In the genomic region with DNA sequence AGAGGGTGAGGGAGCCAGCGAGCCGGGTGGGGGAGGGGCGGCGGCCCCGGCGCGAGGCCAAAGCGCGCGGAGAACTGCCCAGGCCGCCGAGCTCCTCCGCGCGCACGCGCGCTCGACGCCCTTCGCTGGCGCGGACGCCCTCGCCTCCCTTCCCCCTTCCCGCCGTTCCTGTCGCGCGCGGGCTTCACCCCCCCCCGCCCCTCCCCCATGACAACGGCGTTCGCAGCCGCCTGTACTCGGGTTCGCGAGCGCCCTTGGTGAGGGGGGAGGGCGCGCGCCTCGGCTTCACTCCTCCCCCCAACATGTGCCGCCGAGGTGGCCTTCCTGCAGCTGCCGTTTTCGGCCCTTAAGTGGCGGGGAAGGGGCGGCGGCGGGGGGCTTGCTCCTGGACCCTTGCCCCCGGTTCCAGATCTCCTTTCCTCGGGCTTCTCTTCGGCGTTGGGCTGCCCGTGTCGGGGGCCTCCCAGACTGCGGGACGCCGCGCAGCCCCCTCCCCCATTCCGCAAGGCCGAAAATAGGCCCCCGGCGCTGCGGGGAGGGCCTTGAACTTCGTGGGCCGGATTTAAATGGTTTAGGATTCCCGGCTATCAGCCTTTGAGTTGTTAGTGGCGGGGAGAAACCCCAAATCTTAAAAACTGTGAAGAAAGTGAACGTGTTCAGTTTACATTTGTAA, we compare ENCODE assay signal across 8 cellular contexts. TPM values are rescaled to one million over a fixed set of nuclear protein-coding genes. Genes with fewer than 3 reads are reported as not detected.
A peak's percentile ranks its signal among the peaks of the same experiment; 100 is the strongest.
DNase-seq lines count a peak whose midpoint lies in the region; ATAC-seq, FAIRE-seq and TF ChIP-seq lines count a peak whose summit lies in the region.

No MANE protein-coding gene starts in this region.

- H4K20me1 ChIP-seq in HepG2 (ENCODE audit: insufficient read depth, low read length): peaks cover 49% of the 10 kb centered on the region

- DNase-seq in GM12864 (ENCODE audit: low read depth) (peak; percentile 25), NCI-H128 (lab: John Stamatoyannopoulos, UW; ENCODE audit: unreplicated experiment) (peak; percentile 11), T-helper 17 cell (peak in 2 of 3 donors; percentile 58 to 63), HepG2 (ENCODE audit: low spot score) (peak; percentile 56)
- peak; percentile 71 for DNase-seq in stimulated activated CD4-positive, alpha-beta T cell treated with anti-CD3 and anti-CD28 coated beads, Interleukin-4, amount 100 ng/mL, for 1 hour

- TF ChIP-seq RAD21 in HepG2 (CRISPR knock-in tag; IDR thresholded peaks at IDR 0.05): no peak

- H2AFZ ChIP-seq in HepG2 (ENCODE audit: low read length): no peak overlapping the region

- H3K27me3 Mint-ChIP-seq in T-helper 17 cell: no peaks in the 10 kb centered on the region
- H3K27me3 Mint-ChIP-seq in dendritic cell treated with granulocyte-macrophage colony-stimulating factor and Interleukin-4, amounts not matched to agents 40 ng/mL and 50 ng/mL, for 4 days: no peaks in the 10 kb centered on the region

- H3K36me3 ChIP-seq in HepG2 (replicated peaks in 1 of 2; ENCODE audit: control insufficient read depth in 1 of 2, insufficient read depth in 2 of 2, low read length in 2 of 2): peaks cover 9 to 23% of the 10 kb centered on the region in 2 experiments; a peak in 3 of 5 replicates

- no peaks in the 10 kb centered on the region for H3K9me3 Mint-ChIP-seq in dendritic cell treated with granulocyte-macrophage colony-stimulating factor and Interleukin-4, amounts not matched to agents 40 ng/mL and 50 ng/mL, for 4 days

- POLR2A ChIA-PET in HepG2 (lab: Yijun Ruan, JAX): interaction anchor here (0.6 to 5.1 kb wide), 13 partner anchors 9 to 270 kb away, joined by 3 to 74 read pairs (median 8); a partner anchor contains a TSS

- H3K4me3 Mint-ChIP-seq in T-helper 17 cell: peak overlapping the region; percentile 95
- peak overlapping the region; percentile 82 for H3K4me3 Mint-ChIP-seq in dendritic cell treated with granulocyte-macrophage colony-stimulating factor and Interleukin-4, amounts not matched to agents 40 ng/mL and 50 ng/mL, for 4 days

- peak overlapping the region; percentile 100 for H3K9ac ChIP-seq in HepG2 (ENCODE audit: insufficient read depth, low read depth, low read length)

- no TSS peak for BruUV-seq in HepG2 (replicated peaks; lab: Mats Ljungman, UMichigan)

- intact Hi-C loops in dendritic cell treated with granulocyte-macrophage colony-stimulating factor and Interleukin-4, amounts not matched to agents 40 ng/mL and 50 ng/mL, for 4 days (cut with micrococcal nuclease): loop anchor here (2.0 to 10.0 kb wide), 3 partner anchors 24 to 162 kb away; a partner anchor contains a TSS
- intact Hi-C loops in HepG2 (cut with micrococcal nuclease; ENCODE audit: unreplicated experiment): no loop called here

- H3K9me3 ChIP-seq in T-helper 17 cell (ENCODE audit: control insufficient read depth, low read length, poor library complexity, severe bottlenecking) (no peaks in the 10 kb centered on the region), HepG2 (ENCODE audit: low read length) (no peaks in the 10 kb centered on the region)

- H3K4me2 ChIP-seq in HepG2 (ENCODE audit: low read depth, low read length): peak overlapping the region; percentile 97

- TF ChIP-seq EP300 in HepG2 (IDR thresholded peaks at IDR 0.05; ENCODE audit: low read depth in 2 of 2, low read length in 2 of 2): no peak
- TF ChIP-seq EP300 in HepG2 (CRISPR knock-in tag; IDR thresholded peaks at IDR 0.05; ENCODE audit: borderline replicate concordance): no peak

- peaks cover 64% of the 10 kb centered on the region for H3K79me2 ChIP-seq in HepG2 (ENCODE audit: insufficient read depth, low read length)

- TF ChIP-seq CTCF in 22Rv1 (IDR thresholded peaks at IDR 0.05): no peak
- TF ChIP-seq CTCF in GM12864 (IDR thresholded peaks at IDR 0.05; ENCODE audit: low read depth, low read length, missing control alignments): no peak
- TF ChIP-seq CTCF in HepG2 (CRISPR knock-in tag; IDR thresholded peaks at IDR 0.05): no peak

- H3K27ac Mint-ChIP-seq in T-helper 17 cell: peak overlapping the region; percentile 97
- peak overlapping the region; percentile 99 for H3K27ac Mint-ChIP-seq in dendritic cell treated with granulocyte-macrophage colony-stimulating factor and Interleukin-4, amounts not matched to agents 40 ng/mL and 50 ng/mL, for 4 days

- 0% methylated on average over 10 of the region's 72 CpGs for WGBS in HepG2 (ENCODE audit: low lambda C conversion rate)

- ATAC-seq in HG02759 (IDR thresholded peaks at IDR 0.05; ENCODE audit: unreplicated experiment): peak; percentile 40
- peak; percentile 44 for ATAC-seq in T-helper 17 cell
- ATAC-seq in HepG2: peak; percentile 58

- CTCF ChIA-PET in HepG2 (lab: Yijun Ruan, JAX; ENCODE audit: low intra/inter-chr PET ratio, low total read pairs): no interaction called here

- no peak for FAIRE-seq in HepG2 (lab: Jason Lieb, UNC)

- no peaks in the 10 kb centered on the region; a peak in 1 of 5 replicates for H3K27me3 ChIP-seq in HepG2 (ENCODE audit: control insufficient read depth in 1 of 2, insufficient read depth in 2 of 2, low read length in 2 of 2)

- peaks cover 41% of the 10 kb centered on the region for H3K4me1 Mint-ChIP-seq in T-helper 17 cell
- peaks cover 58% of the 10 kb centered on the region for H3K4me1 Mint-ChIP-seq in dendritic cell treated with granulocyte-macrophage colony-stimulating factor and Interleukin-4, amounts not matched to agents 40 ng/mL and 50 ng/mL, for 4 days (ENCODE audit: low read depth)

- peaks cover 40% of the 10 kb centered on the region for H3K4me1 ChIP-seq in HepG2 (ENCODE audit: insufficient read depth, low read length)

- H3K36me3 Mint-ChIP-seq in T-helper 17 cell (ENCODE audit: low read depth): peaks cover 20% of the 10 kb centered on the region
- peaks cover 64% of the 10 kb centered on the region for H3K36me3 Mint-ChIP-seq in dendritic cell treated with granulocyte-macrophage colony-stimulating factor and Interleukin-4, amounts not matched to agents 40 ng/mL and 50 ng/mL, for 4 days (ENCODE audit: low read depth)

- in situ Hi-C loops in HepG2 (cut with HindIII; ENCODE audit: extremely low pct_ligation_motif_present, low pct_unique_long_range_greater_than_20kb): no loop called here

- no peak for TF ChIP-seq POLR2A in HepG2 (IDR thresholded peaks at IDR 0.05; ENCODE audit: insufficient read depth in 1 of 2, low read depth in 2 of 2, low read length in 2 of 2)

- H3K27ac ChIP-seq in 22Rv1 (peak overlapping the region; percentile 98), HepG2 (ENCODE audit: extremely low read length, insufficient read depth, low read length) (peak overlapping the region; percentile 100)

- H3K4me3 ChIP-seq in GM12864 (ENCODE audit: low read depth, low read length): peak overlapping the region; percentile 72
- H3K4me3 ChIP-seq in HepG2 (replicated peaks in 1 of 3; ENCODE audit: insufficient read depth in 1 of 3, low read depth in 2 of 3, low read length in 3 of 3): peak overlapping the region; percentile 74 to 93 (median 83)

RNA-seq across cellular contexts. Expression of a gene that starts 0.5 kb away (rescaled TPM):
- total RNA-seq in T-helper 17 cell: 1,000 to 10,000 TPM; 1,185 to 1,285 TPM
- total RNA-seq in HepG2 (2016; rRNA removed; fragmentation: Illumina TruSeq; extraction: Trizol): 50.4 and 80.6 TPM in 2 replicates
- 41.5 and 43.0 TPM in 2 replicates for total RNA-seq in HepG2 (2016; cell fraction: cytosol; rRNA removed; fragmentation: Illumina TruSeq; extraction: Trizol; ENCODE audit: low read depth)
- 44.1 and 73.0 TPM in 2 replicates for total RNA-seq in HepG2 (2016; cell fraction: insoluble cytoplasmic fraction; rRNA removed; fragmentation: Illumina TruSeq; extraction: Trizol)
- total RNA-seq in HepG2 (2016; cell fraction: membrane; rRNA removed; fragmentation: Illumina TruSeq; extraction: Trizol): 48.8 and 52.0 TPM in 2 replicates
- 159 and 170 TPM in 2 replicates for total RNA-seq in HepG2 (2016; cell fraction: nucleus; rRNA removed; fragmentation: Illumina TruSeq; extraction: Trizol)
- polyA plus RNA-seq in HepG2 (2011; rRNA removed): 112 and 125 TPM in 2 replicates
- 40.5 and 54.4 TPM in 2 replicates for polyA plus RNA-seq in HepG2 (2011; cell fraction: cytosol; rRNA removed)
- 1,408 and 1,626 TPM in 2 replicates for polyA plus RNA-seq in HepG2 (2011; cell fraction: nucleus; rRNA removed)
- polyA plus RNA-seq in HepG2 (2012): 364 and 397 TPM in 2 replicates
- 15.2 and 19.4 TPM in 2 replicates for polyA plus RNA-seq in HepG2 (2016; cell fraction: cytosol; fragmentation: Illumina TruSeq; extraction: Trizol; ENCODE audit: low read depth)
- 169 and 221 TPM in 2 replicates for polyA plus RNA-seq in HepG2 (2016; cell fraction: insoluble cytoplasmic fraction; fragmentation: Illumina TruSeq; extraction: Trizol; ENCODE audit: low read depth)
- 38.4 and 49.5 TPM in 2 replicates for polyA plus RNA-seq in HepG2 (2016; cell fraction: membrane; fragmentation: Illumina TruSeq; extraction: Trizol; ENCODE audit: low read depth)
- 998 and 1,215 TPM in 2 replicates for polyA plus RNA-seq in HepG2 (2016; cell fraction: nucleus; fragmentation: Illumina TruSeq; extraction: Trizol; ENCODE audit: insufficient read depth, low read depth)
- 125 and 143 TPM in 2 replicates for polyA minus RNA-seq in HepG2 (2011; rRNA and poly(A)+ RNA removed; ENCODE audit: low replicate concordance)
- 88.7 and 111 TPM in 2 replicates for polyA minus RNA-seq in HepG2 (2011; cell fraction: cytosol; rRNA and poly(A)+ RNA removed)
- 176 and 198 TPM in 2 replicates for polyA minus RNA-seq in HepG2 (2011; cell fraction: nucleus; rRNA and poly(A)+ RNA removed)

RNA-seq across cellular contexts. Expression of a gene that starts 24.1 kb away (rescaled TPM):
- total RNA-seq in T-helper 17 cell (100 to 1,000 TPM; 121 to 131 TPM), HepG2 (2016; rRNA removed; fragmentation: Illumina TruSeq; extraction: Trizol) (208 and 253 TPM in 2 replicates)
- total RNA-seq in HepG2 (2016; cell fraction: cytosol; rRNA removed; fragmentation: Illumina TruSeq; extraction: Trizol; ENCODE audit: low read depth): 337 and 393 TPM in 2 replicates
- 204 and 279 TPM in 2 replicates for total RNA-seq in HepG2 (2016; cell fraction: insoluble cytoplasmic fraction; rRNA removed; fragmentation: Illumina TruSeq; extraction: Trizol)
- 174 and 204 TPM in 2 replicates for total RNA-seq in HepG2 (2016; cell fraction: membrane; rRNA removed; fragmentation: Illumina TruSeq; extraction: Trizol)
- total RNA-seq in HepG2 (2016; cell fraction: nucleus; rRNA removed; fragmentation: Illumina TruSeq; extraction: Trizol): 53.2 and 75.0 TPM in 2 replicates
- 225 and 236 TPM in 2 replicates for polyA plus RNA-seq in HepG2 (2011; rRNA removed)
- 204 and 385 TPM in 2 replicates for polyA plus RNA-seq in HepG2 (2011; cell fraction: cytosol; rRNA removed)
- polyA plus RNA-seq in HepG2 (2011; cell fraction: nucleus; rRNA removed): 89.2 and 109 TPM in 2 replicates
- 108 and 117 TPM in 2 replicates for polyA plus RNA-seq in HepG2 (2012)
- polyA plus RNA-seq in HepG2 (2016; cell fraction: cytosol; fragmentation: Illumina TruSeq; extraction: Trizol; ENCODE audit: low read depth): 547 and 569 TPM in 2 replicates
- 265 and 294 TPM in 2 replicates for polyA plus RNA-seq in HepG2 (2016; cell fraction: insoluble cytoplasmic fraction; fragmentation: Illumina TruSeq; extraction: Trizol; ENCODE audit: low read depth)
- polyA plus RNA-seq in HepG2 (2016; cell fraction: membrane; fragmentation: Illumina TruSeq; extraction: Trizol; ENCODE audit: low read depth): 203 and 243 TPM in 2 replicates
- 127 and 128 TPM in 2 replicates for polyA plus RNA-seq in HepG2 (2016; cell fraction: nucleus; fragmentation: Illumina TruSeq; extraction: Trizol; ENCODE audit: insufficient read depth, low read depth)
- 125 and 227 TPM in 2 replicates for polyA minus RNA-seq in HepG2 (2011; rRNA and poly(A)+ RNA removed; ENCODE audit: low replicate concordance)
- polyA minus RNA-seq in HepG2 (2011; cell fraction: cytosol; rRNA and poly(A)+ RNA removed): 25.2 and 36.1 TPM in 2 replicates
- polyA minus RNA-seq in HepG2 (2011; cell fraction: nucleus; rRNA and poly(A)+ RNA removed): 9.8 and 9.9 TPM in 2 replicates

RNA-seq across cellular contexts. Expression of a gene that starts 33.0 kb away (rescaled TPM):
- 1 to 10 TPM in 1 of 2 donors, under 1 TPM in 1; 0.83 to 1.4 TPM for total RNA-seq in T-helper 17 cell
- 0.20 TPM in 1 of 2 replicates, not detected in the other for total RNA-seq in HepG2 (2016; rRNA removed; fragmentation: Illumina TruSeq; extraction: Trizol)
- total RNA-seq in HepG2 (2016; cell fraction: cytosol; rRNA removed; fragmentation: Illumina TruSeq; extraction: Trizol; ENCODE audit: low read depth): 0.30 TPM in 1 of 2 replicates, not detected in the other
- 0.35 TPM in 1 of 2 replicates, not detected in the other for total RNA-seq in HepG2 (2016; cell fraction: insoluble cytoplasmic fraction; rRNA removed; fragmentation: Illumina TruSeq; extraction: Trizol)
- total RNA-seq in HepG2 (2016; cell fraction: membrane; rRNA removed; fragmentation: Illumina TruSeq; extraction: Trizol): 0.12 and 0.41 TPM in 2 replicates
- 0.19 and 0.34 TPM in 2 replicates for total RNA-seq in HepG2 (2016; cell fraction: nucleus; rRNA removed; fragmentation: Illumina TruSeq; extraction: Trizol)
- polyA plus RNA-seq in HepG2 (2011; rRNA removed): 0.73 and 1.2 TPM in 2 replicates
- polyA plus RNA-seq in HepG2 (2011; cell fraction: cytosol; rRNA removed): 0.59 and 1.3 TPM in 2 replicates
- 2.0 and 2.8 TPM in 2 replicates for polyA plus RNA-seq in HepG2 (2011; cell fraction: nucleus; rRNA removed)
- polyA plus RNA-seq in HepG2 (2012): 0.43 and 1.1 TPM in 2 replicates
- 0.08 and 0.16 TPM in 2 replicates for polyA plus RNA-seq in HepG2 (2016; cell fraction: cytosol; fragmentation: Illumina TruSeq; extraction: Trizol; ENCODE audit: low read depth)
- not detected in 2 replicates for polyA plus RNA-seq in HepG2 (2016; cell fraction: insoluble cytoplasmic fraction; fragmentation: Illumina TruSeq; extraction: Trizol; ENCODE audit: low read depth)
- polyA plus RNA-seq in HepG2 (2016; cell fraction: membrane; fragmentation: Illumina TruSeq; extraction: Trizol; ENCODE audit: low read depth): 0.21 TPM in 1 of 2 replicates, not detected in the other
- 0.53 TPM in 1 of 2 replicates, not detected in the other for polyA plus RNA-seq in HepG2 (2016; cell fraction: nucleus; fragmentation: Illumina TruSeq; extraction: Trizol; ENCODE audit: insufficient read depth, low read depth)
- 1.0 and 1.7 TPM in 2 replicates for polyA minus RNA-seq in HepG2 (2011; rRNA and poly(A)+ RNA removed; ENCODE audit: low replicate concordance)
- polyA minus RNA-seq in HepG2 (2011; cell fraction: cytosol; rRNA and poly(A)+ RNA removed): not detected in 2 replicates
- 1.3 and 1.6 TPM in 2 replicates for polyA minus RNA-seq in HepG2 (2011; cell fraction: nucleus; rRNA and poly(A)+ RNA removed)

RNA-seq across cellular contexts. Expression of a gene that starts 34.4 kb away (rescaled TPM):
- not detected for total RNA-seq in T-helper 17 cell
- not detected in 2 replicates for total RNA-seq in HepG2 (2016; rRNA removed; fragmentation: Illumina TruSeq; extraction: Trizol)
- total RNA-seq in HepG2 (2016; cell fraction: cytosol; rRNA removed; fragmentation: Illumina TruSeq; extraction: Trizol; ENCODE audit: low read depth): not detected in 2 replicates
- not detected in 2 replicates for total RNA-seq in HepG2 (2016; cell fraction: insoluble cytoplasmic fraction; rRNA removed; fragmentation: Illumina TruSeq; extraction: Trizol)
- not detected in 2 replicates for total RNA-seq in HepG2 (2016; cell fraction: membrane; rRNA removed; fragmentation: Illumina TruSeq; extraction: Trizol)
- total RNA-seq in HepG2 (2016; cell fraction: nucleus; rRNA removed; fragmentation: Illumina TruSeq; extraction: Trizol): not detected in 2 replicates
- polyA plus RNA-seq in HepG2 (2011; rRNA removed): not detected in 2 replicates
- polyA plus RNA-seq in HepG2 (2011; cell fraction: cytosol; rRNA removed): not detected in 2 replicates
- not detected in 2 replicates for polyA plus RNA-seq in HepG2 (2011; cell fraction: nucleus; rRNA removed)
- not detected in 2 replicates for polyA plus RNA-seq in HepG2 (2012)
- polyA plus RNA-seq in HepG2 (2016; cell fraction: cytosol; fragmentation: Illumina TruSeq; extraction: Trizol; ENCODE audit: low read depth): not detected in 2 replicates
- not detected in 2 replicates for polyA plus RNA-seq in HepG2 (2016; cell fraction: insoluble cytoplasmic fraction; fragmentation: Illumina TruSeq; extraction: Trizol; ENCODE audit: low read depth)
- not detected in 2 replicates for polyA plus RNA-seq in HepG2 (2016; cell fraction: membrane; fragmentation: Illumina TruSeq; extraction: Trizol; ENCODE audit: low read depth)
- polyA plus RNA-seq in HepG2 (2016; cell fraction: nucleus; fragmentation: Illumina TruSeq; extraction: Trizol; ENCODE audit: insufficient read depth, low read depth): not detected in 2 replicates
- not detected in 2 replicates for polyA minus RNA-seq in HepG2 (2011; rRNA and poly(A)+ RNA removed; ENCODE audit: low replicate concordance)
- polyA minus RNA-seq in HepG2 (2011; cell fraction: cytosol; rRNA and poly(A)+ RNA removed): not detected in 2 replicates
- polyA minus RNA-seq in HepG2 (2011; cell fraction: nucleus; rRNA and poly(A)+ RNA removed): not detected in 2 replicates

RNA-seq across cellular contexts. Expression of a gene that starts 45.3 kb away (rescaled TPM):
- total RNA-seq in T-helper 17 cell (not detected), HepG2 (2016; rRNA removed; fragmentation: Illumina TruSeq; extraction: Trizol) (not detected in 2 replicates)
- not detected in 2 replicates for total RNA-seq in HepG2 (2016; cell fraction: cytosol; rRNA removed; fragmentation: Illumina TruSeq; extraction: Trizol; ENCODE audit: low read depth)
- total RNA-seq in HepG2 (2016; cell fraction: insoluble cytoplasmic fraction; rRNA removed; fragmentation: Illumina TruSeq; extraction: Trizol): not detected in 2 replicates
- not detected in 2 replicates for total RNA-seq in HepG2 (2016; cell fraction: membrane; rRNA removed; fragmentation: Illumina TruSeq; extraction: Trizol)
- not detected in 2 replicates for total RNA-seq in HepG2 (2016; cell fraction: nucleus; rRNA removed; fragmentation: Illumina TruSeq; extraction: Trizol)
- polyA plus RNA-seq in HepG2 (2011; rRNA removed): not detected in 2 replicates
- polyA plus RNA-seq in HepG2 (2011; cell fraction: cytosol; rRNA removed): not detected in 2 replicates
- not detected in 2 replicates for polyA plus RNA-seq in HepG2 (2011; cell fraction: nucleus; rRNA removed)
- not detected in 2 replicates for polyA plus RNA-seq in HepG2 (2012)
- polyA plus RNA-seq in HepG2 (2016; cell fraction: cytosol; fragmentation: Illumina TruSeq; extraction: Trizol; ENCODE audit: low read depth): not detected in 2 replicates
- polyA plus RNA-seq in HepG2 (2016; cell fraction: insoluble cytoplasmic fraction; fragmentation: Illumina TruSeq; extraction: Trizol; ENCODE audit: low read depth): not detected in 2 replicates
- polyA plus RNA-seq in HepG2 (2016; cell fraction: membrane; fragmentation: Illumina TruSeq; extraction: Trizol; ENCODE audit: low read depth): not detected in 2 replicates
- not detected in 2 replicates for polyA plus RNA-seq in HepG2 (2016; cell fraction: nucleus; fragmentation: Illumina TruSeq; extraction: Trizol; ENCODE audit: insufficient read depth, low read depth)
- polyA minus RNA-seq in HepG2 (2011; rRNA and poly(A)+ RNA removed; ENCODE audit: low replicate concordance): 0.14 TPM in 1 of 2 replicates, not detected in the other
- not detected in 2 replicates for polyA minus RNA-seq in HepG2 (2011; cell fraction: cytosol; rRNA and poly(A)+ RNA removed)
- polyA minus RNA-seq in HepG2 (2011; cell fraction: nucleus; rRNA and poly(A)+ RNA removed): not detected in 2 replicates

Comparison
In these comparisons a context has a peak if more than half of its experiments do, and no peak if none do; other contexts are left out.
1. Peak in every context shown above with its lines: DNase-seq, ATAC-seq, H3K4me3 ChIP-seq and H3K27ac ChIP-seq.
2. DNase-seq: peak in every context shown above with its lines; median percentile 71 in stimulated activated CD4-positive, alpha-beta T cell treated with anti-CD3 and anti-CD28 coated beads, Interleukin-4, amount 100 ng/mL, for 1 hour; 60 in T-helper 17 cell; 56 in HepG2; 25 in GM12864; 11 in NCI-H128.
3. RNA of a gene that starts 0.5 kb away (total RNA-seq): 1,185 to 1,285 TPM in T-helper 17 cell; 41.5 to 170 TPM in HepG2; every median in the first group is over 4 times any median in the second.